ENCODE assay signal across 28 cellular contexts in the genomic region with DNA sequence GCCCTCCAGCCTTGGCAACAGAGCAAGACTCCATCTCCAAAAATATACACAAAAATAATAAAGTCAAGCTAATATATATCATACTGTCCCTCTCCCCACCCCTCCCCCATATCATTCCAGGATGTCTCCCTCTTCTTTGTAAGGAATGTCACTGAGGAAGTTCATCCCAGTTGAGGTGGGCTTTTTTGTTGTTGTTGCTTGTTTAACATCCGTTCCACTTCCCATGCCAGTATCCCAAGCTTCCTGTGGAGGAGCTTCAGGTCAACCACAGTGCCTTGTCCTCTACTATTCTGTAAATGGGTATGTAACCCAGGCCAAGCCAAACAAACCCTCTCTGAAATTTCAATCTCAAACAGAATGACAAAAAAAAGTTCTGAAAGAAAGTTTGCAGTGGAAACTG.
"Had no signal": no experiment of that assay in that cellular context is flagged by ENCODE, and none has a peak within 500 bp of the region (broad histone marks: within the 10 kb centered on the region; RNA-seq: fewer than 3 reads in every experiment).

No MANE protein-coding gene starts in this region.

- H3K4me3 ChIP-seq: ascending aorta, body of pancreas, Peyer's patch, SK-N-MC had no signal

- H3K4me3 Mint-ChIP-seq: activated CD4-positive, alpha-beta memory T cell treated with anti-CD3 and anti-CD28 coated beads for 36 hours; activated CD4-positive, alpha-beta T cell treated with anti-CD3 and anti-CD28 coated beads, Interleukin-2, amount 10 ng/mL, durations not matched to agents 7 days and 5 days; activated naive CD8-positive, alpha-beta T cell treated with anti-CD3 and anti-CD28 coated beads, Interleukin-2, amount 50 U/mL, for 24 hours; activated T-cell treated with anti-CD3 and anti-CD28 coated beads, Interleukin-2, amount 50 U/mL, for 4 hours; T-cell had no signal

- H3K27ac ChIP-seq: ascending aorta, body of pancreas, Peyer's patch, SK-N-MC, VCaP had no signal

- H3K27ac Mint-ChIP-seq: activated CD4-positive, alpha-beta memory T cell treated with anti-CD3 and anti-CD28 coated beads for 36 hours; activated CD4-positive, alpha-beta T cell treated with anti-CD3 and anti-CD28 coated beads, Interleukin-2, amount 10 ng/mL, durations not matched to agents 7 days and 5 days; activated naive CD8-positive, alpha-beta T cell treated with anti-CD3 and anti-CD28 coated beads, Interleukin-2, amount 50 U/mL, for 24 hours; T-cell had no signal

- ATAC-seq: activated naive CD4-positive, alpha-beta T cell treated with anti-CD3 and anti-CD28 coated beads, Interleukin-2, amount 50 U/mL, for 72 hours; activated naive CD8-positive, alpha-beta T cell treated with anti-CD3 and anti-CD28 coated beads, Interleukin-2, amount 50 U/mL, for 24 hours; activated T-cell treated with anti-CD3 and anti-CD28 coated beads, Interleukin-2, amount 50 U/mL, for 4 hours; body of pancreas; T-cell had no signal

- H3K27me3 ChIP-seq: ascending aorta, body of pancreas, Peyer's patch had no signal

- H3K27me3 Mint-ChIP-seq: activated CD4-positive, alpha-beta memory T cell treated with anti-CD3 and anti-CD28 coated beads for 36 hours; activated CD4-positive, alpha-beta T cell treated with anti-CD3 and anti-CD28 coated beads, Interleukin-2, amount 10 ng/mL, durations not matched to agents 7 days and 5 days; activated naive CD8-positive, alpha-beta T cell treated with anti-CD3 and anti-CD28 coated beads, Interleukin-2, amount 50 U/mL, for 24 hours had no signal

- H3K9me3 ChIP-seq: ascending aorta, body of pancreas, Peyer's patch had no signal

- H3K4me1 ChIP-seq: ascending aorta, body of pancreas, Peyer's patch had no signal

- H3K9me3 Mint-ChIP-seq: activated CD4-positive, alpha-beta memory T cell treated with anti-CD3 and anti-CD28 coated beads for 36 hours; activated CD4-positive, alpha-beta T cell treated with anti-CD3 and anti-CD28 coated beads, Interleukin-2, amount 10 ng/mL, durations not matched to agents 7 days and 5 days; activated naive CD8-positive, alpha-beta T cell treated with anti-CD3 and anti-CD28 coated beads, Interleukin-2, amount 50 U/mL, for 24 hours; activated T-cell treated with anti-CD3 and anti-CD28 coated beads, Interleukin-2, amount 50 U/mL, for 4 hours; T-cell had no signal

- DNase-seq: activated CD4-positive, alpha-beta memory T cell treated with anti-CD3 and anti-CD28 coated beads for 36 hours; activated CD4-positive, alpha-beta T cell treated with anti-CD3 and anti-CD28 coated beads, Interleukin-2, amount 10 ng/mL, durations not matched to agents 7 days and 5 days; activated CD4-positive, CD25-positive, alpha-beta regulatory T cell; activated CD8-positive, alpha-beta memory T cell treated with anti-CD3 and anti-CD28 coated beads for 24 hours; activated effector memory CD4-positive, alpha-beta T cell treated with anti-CD3 and anti-CD28 coated beads, Interleukin-2, amount 50 U/mL, for 16 hours; activated naive CD4-positive, alpha-beta T cell treated with Interleukin-2 at 50 U/mL for 16 hours; activated naive CD8-positive, alpha-beta T cell treated with anti-CD3 and anti-CD28 coated beads, Interleukin-2, amount 50 U/mL, for 24 hours; activated T-cell treated with anti-CD3 and anti-CD28 coated beads, Interleukin-2, amount 50 U/mL, for 4 hours; amniotic stem cell; body of pancreas; MM.1S; NCI-H1105; NCI-H1436; NCI-H1694 treated with DMSO at 0.1 percent for 48 hours; NCI-H2029 treated with DMSO at 0.1 percent for 48 hours; NCI-H345; NCI-H510A; NCI-H69; NK-92 treated with Interleukin-12 subunit alpha and Interleukin-12 subunit beta, amount 100 ng/mL, for 24 hours; OCI-M1; Peyer's patch; T-cell; T-helper 2 cell; T1000 had no signal

- H3K36me3 ChIP-seq: ascending aorta, Peyer's patch had no signal
